8 cellular contexts compared by ENCODE assay signal in genomic region chr19:49812452-49812996, GRCh38. TPM values are rescaled to one million over a fixed set of nuclear protein-coding genes. Genes with fewer than 3 reads are reported as not detected.
DNase-seq lines count a peak whose midpoint lies in the region; ATAC-seq and TF ChIP-seq lines count a peak whose summit lies in the region.

No MANE protein-coding gene starts in this region.

- no peaks in the 10 kb centered on the region for H3K27me3 ChIP-seq in rectal smooth muscle tissue (ENCODE audit: control insufficient read depth, insufficient read depth, low read length)

- no peak for ATAC-seq in T-helper 17 cell
- no peak for ATAC-seq in HG03460 (IDR thresholded peaks at IDR 0.05; ENCODE audit: unreplicated experiment)

- H3K4me1 Mint-ChIP-seq in T-helper 17 cell, result peaks cover 40% of the 10 kb centered on the region

- peak overlapping the region; percentile 82 for H3K4me3 ChIP-seq in GM12865 (ENCODE audit: low read depth, low read length)
- H3K4me3 ChIP-seq in fibroblast of pulmonary artery (replicated peaks; ENCODE audit: low read depth, low read length), result peak overlapping the region; percentile 77
- H3K4me3 ChIP-seq in rectal smooth muscle tissue (ENCODE audit: low read length), result peak overlapping the region; percentile 81

- no peaks in the 10 kb centered on the region for H3K27me3 Mint-ChIP-seq in T-helper 17 cell

- H3K9me3 ChIP-seq in T-helper 17 cell (ENCODE audit: control insufficient read depth, low read length, poor library complexity, severe bottlenecking), result no peaks in the 10 kb centered on the region

- intact Hi-C loops in head of caudate nucleus (cut with DNase I), result loop anchor here (5.0 kb wide), 1 partner anchor 45 kb away; the partner anchor contains the start of gene AP2A1

- H3K4me1 ChIP-seq in rectal smooth muscle tissue (ENCODE audit: control insufficient read depth, insufficient read depth, low read length), result peaks cover 10% of the 10 kb centered on the region

- H3K36me3 Mint-ChIP-seq in T-helper 17 cell (ENCODE audit: low read depth), result no peaks in the 10 kb centered on the region

- TF ChIP-seq CTCF in GM12865 (IDR thresholded peaks at IDR 0.05; ENCODE audit: insufficient read depth, low read depth, low read length, missing control alignments) (no peak), fibroblast of pulmonary artery (IDR thresholded peaks at IDR 0.05; ENCODE audit: low read length, missing control alignments) (no peak)

- no peaks in the 10 kb centered on the region for H3K36me3 ChIP-seq in rectal smooth muscle tissue (ENCODE audit: control insufficient read depth, insufficient read depth, low read length)

- no peak overlapping the region for H3K9ac ChIP-seq in rectal smooth muscle tissue (ENCODE audit: low read length)

- no peak for DNase-seq in GM12865 (ENCODE audit: low read depth)
- no peak for DNase-seq in T-helper 17 cell
- DNase-seq in fibroblast of pulmonary artery (ENCODE audit: low read depth), result no peak
- DNase-seq in AG20443 (ENCODE audit: low spot score), result no peak
- no peak for DNase-seq in head of caudate nucleus
- no peak for DNase-seq in NCI-H2171 (lab: John Stamatoyannopoulos, UW)

- peak overlapping the region; percentile 97 for H3K27ac Mint-ChIP-seq in T-helper 17 cell

- peak overlapping the region; percentile 82 for H3K27ac ChIP-seq in rectal smooth muscle tissue (ENCODE audit: low read depth, low read length)

- peak overlapping the region; percentile 86 for H3K4me3 Mint-ChIP-seq in T-helper 17 cell

RNA-seq across cellular contexts. Expression of gene FUZ, which starts 0.6 kb away (rescaled TPM):
- total RNA-seq in T-helper 17 cell, result 10 to 100 TPM; 29.4 to 30.7 TPM

RNA-seq across cellular contexts. Expression of gene MED25, which starts 5.6 kb away (rescaled TPM):
- 100 to 1,000 TPM in 1 of 2 donors, 10 to 100 TPM in 1; 94.8 to 108 TPM for total RNA-seq in T-helper 17 cell

RNA-seq across cellular contexts. Expression of gene PTOV1, which starts 38.4 kb away (rescaled TPM):
- 100 to 1,000 TPM; 125 to 162 TPM for total RNA-seq in T-helper 17 cell

RNA-seq across cellular contexts. Expression of gene AP2A1, which starts 45.7 kb away (rescaled TPM):
- total RNA-seq in T-helper 17 cell, result 10 to 100 TPM; 43.3 to 51.5 TPM

RNA-seq across cellular contexts. Expression of gene TSKS, which starts 49.4 kb away (rescaled TPM):
- 1 to 10 TPM in 1 of 2 donors, under 1 TPM in 1; 0.87 to 1.9 TPM for total RNA-seq in T-helper 17 cell
